In the genomic region with DNA sequence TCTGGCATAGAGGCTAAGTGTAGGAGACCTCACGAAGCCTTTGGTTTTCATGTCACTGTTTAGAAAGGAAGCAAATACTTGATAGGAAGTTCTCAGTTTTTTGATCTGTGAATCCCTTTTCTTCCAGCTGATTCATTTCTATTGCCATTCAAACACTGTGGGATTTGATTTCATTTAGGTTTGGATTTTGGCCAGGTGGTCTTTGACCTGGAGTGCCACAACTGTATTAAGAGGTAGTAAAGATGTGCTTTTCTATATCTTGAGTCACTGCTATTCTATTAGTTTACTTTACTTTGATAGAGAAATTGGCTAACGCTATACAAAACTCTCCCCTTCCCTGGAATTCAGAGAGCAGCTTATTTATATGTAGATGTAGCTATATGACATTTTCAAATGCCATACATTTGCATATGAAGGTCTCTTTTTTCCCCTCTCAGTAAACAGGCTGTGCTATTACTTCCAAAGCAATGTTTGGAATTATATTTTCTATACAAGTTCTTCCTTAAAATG, we compare ENCODE assay signal across 1 cellular context.
TF ChIP-seq lines count a peak whose summit lies in the region.

No MANE protein-coding gene starts in this region.

TF ChIP-seq in H1, 55 proteins besides CTCF, POLR2A, EP300 and RAD21 (continued from another document):
- TF ChIP-seq CHD7 (IDR thresholded peaks at IDR 0.05; ENCODE audit: insufficient replicate concordance, low read length): no peak
- no peak for TF ChIP-seq TBP (IDR thresholded peaks at IDR 0.05; ENCODE audit: low read depth, low read length)
- no peak for TF ChIP-seq PHF8 (conservative IDR thresholded peaks at IDR 0.05; ENCODE audit: low read depth, low read length)
- TF ChIP-seq NRF1 (IDR thresholded peaks at IDR 0.05; ENCODE audit: low read depth, low read length): no peak
- no peak for TF ChIP-seq TCF12 (IDR thresholded peaks at IDR 0.05; ENCODE audit: low read depth, low read length)
- no peak for TF ChIP-seq NANOG (IDR thresholded peaks at IDR 0.05; ENCODE audit: insufficient read depth, low read depth, low read length, poor library complexity, severe bottlenecking)
